Comparison of ENCODE assay signal across 14 cellular contexts in the genomic region with DNA sequence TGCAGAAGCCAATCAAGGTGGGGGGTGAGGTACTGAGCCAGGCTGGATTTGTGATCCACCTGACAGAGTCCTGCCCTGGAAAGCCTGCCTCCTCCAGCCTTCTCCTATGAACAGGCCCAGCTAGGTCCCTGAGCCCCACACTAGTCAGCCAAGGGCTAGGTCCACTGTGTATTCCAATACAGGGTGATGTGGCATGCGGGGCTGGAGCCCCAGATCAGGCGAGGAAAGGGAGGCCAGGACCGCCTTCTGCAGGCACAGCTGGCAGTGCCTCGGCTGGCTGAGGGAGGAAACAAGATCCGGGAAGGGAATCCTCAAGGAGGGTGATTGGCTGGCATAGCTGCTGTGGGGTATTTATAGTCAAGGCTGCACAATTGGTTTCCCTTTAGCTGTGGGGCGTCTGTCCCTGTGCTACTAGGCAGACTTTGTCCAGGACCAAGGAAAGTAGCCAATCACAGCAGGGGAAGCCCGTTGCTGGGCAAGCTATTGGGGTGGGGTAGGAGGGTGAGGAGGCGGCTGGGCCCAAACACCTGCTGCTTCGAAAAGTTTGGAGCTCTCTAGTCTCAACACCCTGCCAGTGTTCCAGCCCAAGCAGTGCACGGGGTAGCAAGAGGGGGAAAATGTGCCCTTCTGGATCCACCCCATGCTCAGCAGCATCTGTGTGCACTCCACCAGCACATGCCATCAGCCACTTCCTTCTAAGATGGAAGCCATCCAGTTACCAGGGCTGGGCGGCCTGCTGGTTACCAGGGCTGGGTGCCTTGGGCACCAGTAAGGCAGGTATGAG. TPM values are rescaled to one million over a fixed set of nuclear protein-coding genes. Genes with fewer than 3 reads are reported as not detected.
DNase-seq lines count a peak whose midpoint lies in the region; ATAC-seq and TF ChIP-seq lines count a peak whose summit lies in the region.
"Had no signal": no experiment of that assay in that cellular context is flagged by ENCODE, and none has a peak within 500 bp of the region (broad histone marks: within the 10 kb centered on the region; RNA-seq: fewer than 3 reads in every experiment).

No MANE protein-coding gene starts in this region.

- H4K20me1 ChIP-seq in GM23338 (replicated peaks; ENCODE audit: insufficient read depth) (peaks cover 1% of the 10 kb centered on the region; the same call in 1 of the 2 replicates), hepatocyte (ENCODE audit: insufficient read depth, poor library complexity, severe bottlenecking) (no peaks in the 10 kb centered on the region)

- peaks cover 32% of the 10 kb centered on the region for H3K27me3 Mint-ChIP-seq in GM23338 (ENCODE audit: insufficient read depth, low read depth, poor library complexity)
- peaks cover 47% of the 10 kb centered on the region for H3K27me3 Mint-ChIP-seq in progenitor cell of endocrine pancreas

- no peaks in the 10 kb centered on the region for H3K9me3 ChIP-seq in heart right ventricle
- H3K9me3 ChIP-seq in hepatocyte (ENCODE audit: low read depth) = no peaks in the 10 kb centered on the region
- H3K9me3 ChIP-seq: BE2C had no signal

- H3K36me3 ChIP-seq in GM23338 (ENCODE audit: insufficient read depth) (no peaks in the 10 kb centered on the region), heart right ventricle (no peaks in the 10 kb centered on the region), hepatocyte (replicated peaks; ENCODE audit: insufficient read depth, low read depth) (no peaks in the 10 kb centered on the region)
- H3K36me3 ChIP-seq: BE2C, brain microvascular endothelial cell had no signal

- H3K4me3 ChIP-seq in GM23338 (no peak overlapping the region), heart right ventricle (no peak overlapping the region), hepatocyte (no peak overlapping the region)
- H3K4me3 ChIP-seq: SK-N-MC had no signal

- H2AFZ ChIP-seq in GM23338 = no peak overlapping the region
- H2AFZ ChIP-seq in hepatocyte = no peak overlapping the region

- H3K27me3 ChIP-seq in GM23338 (ENCODE audit: insufficient read depth) (peaks cover 47% of the 10 kb centered on the region), heart right ventricle (peaks cover 0 to 4% (median 0%) of the 10 kb centered on the region in 7 donors), hepatocyte (peaks cover 13% of the 10 kb centered on the region)
- H3K27me3 ChIP-seq: brain microvascular endothelial cell had no signal

- H3K9me2 ChIP-seq in GM23338 (ENCODE audit: insufficient read depth) (no peaks in the 10 kb centered on the region), hepatocyte (replicated peaks; ENCODE audit: insufficient read depth) (no peaks in the 10 kb centered on the region)

- H3K4me1 ChIP-seq in GM23338 (ENCODE audit: insufficient read depth) = peaks cover 9% of the 10 kb centered on the region; the same call in 1 of the 2 replicates
- peaks cover 0 to 63% (median 31%) of the 10 kb centered on the region in 9 donors for H3K4me1 ChIP-seq in heart right ventricle
- no peaks in the 10 kb centered on the region for H3K4me1 ChIP-seq in hepatocyte (ENCODE audit: insufficient read depth)

- intact Hi-C loops in heart right ventricle (cut with DNase I) = loop anchor here in 3 of 10 donors (5.0 to 10.0 kb wide), 3 partner anchors 43 to 110 kb away; no protein-coding TSS in a partner anchor

- H3K9me3 Mint-ChIP-seq in GM23338 (no peaks in the 10 kb centered on the region), progenitor cell of endocrine pancreas (ENCODE audit: low read depth) (no peaks in the 10 kb centered on the region)

- H3K4me1 Mint-ChIP-seq in GM23338 = peaks cover 20% of the 10 kb centered on the region
- H3K4me1 Mint-ChIP-seq in progenitor cell of endocrine pancreas (ENCODE audit: low read depth) = peaks cover 2% of the 10 kb centered on the region

- no peaks in the 10 kb centered on the region for H3K36me3 Mint-ChIP-seq in GM23338 (ENCODE audit: low read depth)
- H3K36me3 Mint-ChIP-seq in progenitor cell of endocrine pancreas (ENCODE audit: insufficient read depth) = no peaks in the 10 kb centered on the region

- H3K27ac ChIP-seq in GM23338 (ENCODE audit: low read depth) (no peak overlapping the region), heart right ventricle (peak overlapping the region in 8 of 10 donors; percentile 38 to 77 (median 58)), hepatocyte (no peak overlapping the region)
- H3K27ac ChIP-seq: brain microvascular endothelial cell, SK-N-MC had no signal

- H3K4me3 Mint-ChIP-seq in GM23338 (no peak overlapping the region), progenitor cell of endocrine pancreas (ENCODE audit: low read depth) (no peak overlapping the region)
- H3K4me3 Mint-ChIP-seq: activated CD8-positive, alpha-beta T cell treated with anti-CD3 and anti-CD28 coated beads, Interleukin-2, amount 10 ng/mL, durations not matched to agents 7 days and 5 days had no signal

- TF ChIP-seq CTCF in GM23338 (conservative IDR thresholded peaks at IDR 0.05; ENCODE audit: low read depth in 2 of 2) = no peak
- TF ChIP-seq CTCF in heart right ventricle (IDR thresholded peaks at IDR 0.05) = no peak
- TF ChIP-seq CTCF in progenitor cell of endocrine pancreas (IDR thresholded peaks at IDR 0.05; ENCODE audit: unreplicated experiment) = no peak
- TF ChIP-seq CTCF in hepatocyte (IDR thresholded peaks at IDR 0.05; ENCODE audit: poor library complexity) = no peak

- 40 to 46% methylated on average over 11 of the region's 11 CpGs for WGBS in heart right ventricle, 2 donors
- 69% methylated on average over 11 of the region's 11 CpGs for WGBS in hepatocyte (ENCODE audit: low lambda C conversion rate, missing lambda C conversion rate)

- H3K79me2 ChIP-seq in GM23338 (replicated peaks; ENCODE audit: insufficient read depth) = no peaks in the 10 kb centered on the region
- H3K79me2 ChIP-seq in hepatocyte = no peaks in the 10 kb centered on the region

- H3K4me2 ChIP-seq in GM23338 (no peak overlapping the region), hepatocyte (no peak overlapping the region)

- peak; percentile 40 for DNase-seq in GM23338 (ENCODE audit: low spot score)
- DNase-seq in NCI-H69 (lab: John Stamatoyannopoulos, UW) = peak; percentile 14
- DNase-seq in heart right ventricle = peak; percentile 33 to 79
- peak; percentile 6 for DNase-seq in progenitor cell of endocrine pancreas (ENCODE audit: low spot score, unreplicated experiment)
- DNase-seq in hepatocyte (ENCODE audit: low spot score) = no peak
- no peak for DNase-seq in NCI-H2081 treated with DMSO at 0.1 percent for 48 hours (lab: John Stamatoyannopoulos, UW)
- DNase-seq: activated CD8-positive, alpha-beta T cell treated with anti-CD3 and anti-CD28 coated beads, Interleukin-2, amount 10 ng/mL, durations not matched to agents 7 days and 5 days; BE2C; brain microvascular endothelial cell; effector CD4-positive, alpha-beta T cell; mesendoderm had no signal

- no peaks in the 10 kb centered on the region for H3F3A ChIP-seq in GM23338 (replicated peaks; ENCODE audit: low read depth)

- H3K27ac Mint-ChIP-seq in GM23338 (no peak overlapping the region), progenitor cell of endocrine pancreas (no peak overlapping the region)
- H3K27ac Mint-ChIP-seq: activated CD8-positive, alpha-beta T cell treated with anti-CD3 and anti-CD28 coated beads, Interleukin-2, amount 10 ng/mL, durations not matched to agents 7 days and 5 days had no signal

- ATAC-seq in GM23338 (peak; percentile 43), heart right ventricle (peak; percentile 86 to 94 (median 90)), GM21423 (IDR thresholded peaks at IDR 0.05; ENCODE audit: unreplicated experiment) (no peak)
- ATAC-seq: activated CD8-positive, alpha-beta T cell treated with anti-CD3 and anti-CD28 coated beads, Interleukin-2, amount 10 ng/mL, durations not matched to agents 7 days and 5 days had no signal

TF ChIP-seq in GM23338, 12 proteins besides CTCF, POLR2A, EP300 and RAD21 (continues in another document):
- TF ChIP-seq EZH2phosphoT487 (IDR thresholded peaks at IDR 0.05; ENCODE audit: unreplicated experiment) (no peak), CREB1 (CRISPR knock-in tag; IDR thresholded peaks at IDR 0.05; ENCODE audit: low read depth) (no peak), ZNF331 (CRISPR knock-in tag; IDR thresholded peaks at IDR 0.05; ENCODE audit: low read depth) (no peak), STAT1 (IDR thresholded peaks at IDR 0.05; ENCODE audit: unreplicated experiment) (no peak), EZH2 (IDR thresholded peaks at IDR 0.05; ENCODE audit: low read depth, unreplicated experiment) (no peak)
- TF ChIP-seq, protein P1, sequence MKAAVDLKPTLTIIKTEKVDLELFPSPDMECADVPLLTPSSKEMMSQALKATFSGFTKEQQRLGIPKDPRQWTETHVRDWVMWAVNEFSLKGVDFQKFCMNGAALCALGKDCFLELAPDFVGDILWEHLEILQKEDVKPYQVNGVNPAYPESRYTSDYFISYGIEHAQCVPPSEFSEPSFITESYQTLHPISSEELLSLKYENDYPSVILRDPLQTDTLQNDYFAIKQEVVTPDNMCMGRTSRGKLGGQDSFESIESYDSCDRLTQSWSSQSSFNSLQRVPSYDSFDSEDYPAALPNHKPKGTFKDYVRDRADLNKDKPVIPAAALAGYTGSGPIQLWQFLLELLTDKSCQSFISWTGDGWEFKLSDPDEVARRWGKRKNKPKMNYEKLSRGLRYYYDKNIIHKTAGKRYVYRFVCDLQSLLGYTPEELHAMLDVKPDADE (IDR thresholded peaks at IDR 0.05) = no peak

RNA-seq across cellular contexts. Expression of a gene that starts 5.9 kb away (rescaled TPM):
- not detected in 2 replicates for total RNA-seq in GM23338 (2014; rRNA removed; shearing (Covaris generic))
- polyA plus RNA-seq in GM23338 (2016; fragmentation: Nextera tagmentation; extraction: Ambion mirVana) (not detected in 2 replicates), heart right ventricle (1 to 10 TPM in 1 of 2 donors, under 1 TPM in 1; 0.46 to 3.4 TPM), hepatocyte (0.21 and 0.53 TPM in 2 replicates)
- total RNA-seq in heart right ventricle (10 to 100 TPM in 5 of 10 donors, 1 to 10 TPM in 5; 3.8 to 24.3 (median 10.5) TPM), progenitor cell of endocrine pancreas (not detected in 2 replicates), hepatocyte (0.76 and 1.6 TPM in 2 replicates)
- total RNA-seq: activated CD8-positive, alpha-beta T cell treated with anti-CD3 and anti-CD28 coated beads, Interleukin-2, amount 10 ng/mL, durations not matched to agents 7 days and 5 days; HT-29 had no signal

Comparison
In these comparisons a context has a peak if more than half of its experiments do, and no peak if none do; other contexts are left out.
1. DNase-seq: peak in GM23338 (single experiment), NCI-H69 (single experiment), heart right ventricle (2 of 2) and progenitor cell of endocrine pancreas (single experiment); none in hepatocyte (single experiment) and NCI-H2081 treated with DMSO at 0.1 percent for 48 hours (single experiment).
2. H3K27ac ChIP-seq: peak in heart right ventricle (8 of 10); none in GM23338 (single experiment) and hepatocyte (single experiment).